In the genomic region with DNA sequence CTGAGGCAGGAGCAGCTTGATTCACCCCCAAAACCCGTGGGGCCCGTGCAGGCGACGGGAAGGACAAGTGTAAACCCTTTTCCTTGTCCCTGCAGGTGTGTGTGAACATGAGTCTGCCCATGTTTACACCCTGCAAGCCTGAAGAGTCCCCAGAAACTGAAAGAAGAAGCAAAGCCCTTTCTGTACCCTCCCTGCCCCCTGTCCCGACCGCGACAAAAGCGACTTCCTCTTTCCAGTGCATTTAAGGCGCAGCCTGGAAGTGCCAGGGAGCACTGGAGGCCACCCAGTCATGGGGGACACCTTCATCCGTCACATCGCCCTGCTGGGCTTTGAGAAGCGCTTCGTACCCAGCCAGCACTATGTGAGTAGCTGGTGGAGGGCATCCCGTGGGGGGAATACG, we compare ENCODE assay signal across 8 cellular contexts.
DNase-seq lines count a peak whose midpoint lies in the region; ATAC-seq lines count a peak whose summit lies in the region.
"Not testable (repeated sequence)": the region's sequence is repeated elsewhere in the genome, so short reads cannot be mapped to it uniquely, and the experiment has no call there.

No MANE protein-coding gene starts in this region.

- not testable (repeated sequence) for H3K9me3 Mint-ChIP-seq in CD4-positive, CD25-positive, alpha-beta regulatory T cell; naive thymus-derived CD4-positive, alpha-beta T cell

- H3K36me3 ChIP-seq in CD4-positive, CD25-positive, alpha-beta regulatory T cell (ENCODE audit: control insufficient read depth, insufficient read depth, low read length); naive thymus-derived CD4-positive, alpha-beta T cell (ENCODE audit: control insufficient read depth in 2 of 3, insufficient read depth in 3 of 3, low read length in 3 of 3): not testable (repeated sequence)

- DNase-seq in CD4-positive, CD25-positive, alpha-beta regulatory T cell; naive thymus-derived CD4-positive, alpha-beta T cell: not testable (repeated sequence)

- ATAC-seq in CD4-positive, CD25-positive, alpha-beta regulatory T cell (ENCODE audit: low read depth in 2 of 2): peak; percentile 56 to 66
- ATAC-seq in GM18909 (IDR thresholded peaks at IDR 0.05; ENCODE audit: poor library complexity, unreplicated experiment) (peak; percentile 84), GM21390 (IDR thresholded peaks at IDR 0.05; ENCODE audit: unreplicated experiment) (peak; percentile 81), HG02642 (IDR thresholded peaks at IDR 0.05; ENCODE audit: poor library complexity, unreplicated experiment) (peak; percentile 81), HG03066 (IDR thresholded peaks at IDR 0.05; ENCODE audit: low read depth, unreplicated experiment) (peak; percentile 78), HG03469 (IDR thresholded peaks at IDR 0.05; ENCODE audit: unreplicated experiment) (peak; percentile 78), esophagus mucosa (peak; percentile 66)
- peak; percentile 88 for ATAC-seq in naive thymus-derived CD4-positive, alpha-beta T cell

- H3K36me3 Mint-ChIP-seq in CD4-positive, CD25-positive, alpha-beta regulatory T cell; naive thymus-derived CD4-positive, alpha-beta T cell: not testable (repeated sequence)

- H3K4me3 ChIP-seq in CD4-positive, CD25-positive, alpha-beta regulatory T cell (ENCODE audit: low read depth, low read length); naive thymus-derived CD4-positive, alpha-beta T cell (ENCODE audit: low read length): not testable (repeated sequence)

- H3K27me3 ChIP-seq in CD4-positive, CD25-positive, alpha-beta regulatory T cell (ENCODE audit: control insufficient read depth, insufficient read depth, low read length); naive thymus-derived CD4-positive, alpha-beta T cell (ENCODE audit: control insufficient read depth in 2 of 2, insufficient read depth in 2 of 2, low read length in 2 of 2): not testable (repeated sequence)

- not testable (repeated sequence) for H3K4me3 Mint-ChIP-seq in CD4-positive, CD25-positive, alpha-beta regulatory T cell; naive thymus-derived CD4-positive, alpha-beta T cell

- H3K27ac ChIP-seq in CD4-positive, CD25-positive, alpha-beta regulatory T cell (ENCODE audit: insufficient read depth, low read length, poor library complexity, severe bottlenecking); naive thymus-derived CD4-positive, alpha-beta T cell (ENCODE audit: low read depth, low read length): not testable (repeated sequence)

- not testable (repeated sequence) for H3K4me1 ChIP-seq in CD4-positive, CD25-positive, alpha-beta regulatory T cell (ENCODE audit: control insufficient read depth, insufficient read depth, low read length, poor library complexity, severe bottlenecking); naive thymus-derived CD4-positive, alpha-beta T cell (ENCODE audit: control insufficient read depth in 2 of 2, insufficient read depth in 2 of 2, low read length in 2 of 2)

- intact Hi-C loops in naive thymus-derived CD4-positive, alpha-beta T cell (cut with micrococcal nuclease): not testable (repeated sequence)

- POLR2A ChIA-PET in naive thymus-derived CD4-positive, alpha-beta T cell (lab: Charles Lee): not testable (repeated sequence)

- not testable (repeated sequence) for H3K4me1 Mint-ChIP-seq in CD4-positive, CD25-positive, alpha-beta regulatory T cell; naive thymus-derived CD4-positive, alpha-beta T cell

- H3K9me3 ChIP-seq in CD4-positive, CD25-positive, alpha-beta regulatory T cell (ENCODE audit: control insufficient read depth in 2 of 2, low read length in 2 of 2); naive thymus-derived CD4-positive, alpha-beta T cell (ENCODE audit: control insufficient read depth in 2 of 3, low read length in 3 of 3): not testable (repeated sequence)

- H3K27ac Mint-ChIP-seq in CD4-positive, CD25-positive, alpha-beta regulatory T cell; naive thymus-derived CD4-positive, alpha-beta T cell: not testable (repeated sequence)

- not testable (repeated sequence) for H3K27me3 Mint-ChIP-seq in CD4-positive, CD25-positive, alpha-beta regulatory T cell; naive thymus-derived CD4-positive, alpha-beta T cell

- CTCF ChIA-PET in naive thymus-derived CD4-positive, alpha-beta T cell (lab: Charles Lee): not testable (repeated sequence)
